Comparison of ENCODE assay signal across 11 cellular contexts in genomic region chr14:103198429-103199140, GRCh38.
A peak's percentile ranks its signal among the peaks of the same experiment; 100 is the strongest.
DNase-seq lines count a peak whose midpoint lies in the region; ATAC-seq and TF ChIP-seq lines count a peak whose summit lies in the region.
"Had no signal": no experiment of that assay in that cellular context is flagged by ENCODE, and none has a peak within 500 bp of the region (broad histone marks: within the 10 kb centered on the region; RNA-seq: fewer than 3 reads in every experiment).

No MANE protein-coding gene starts in this region.

- peak; percentile 85 for DNase-seq in HS-5 (ENCODE audit: low read depth)
- DNase-seq in mammary epithelial cell: peak; percentile 7
- peak; percentile 51 for DNase-seq in kidney glomerular epithelial cell (lab: John Stamatoyannopoulos, UW)
- DNase-seq in activated T-cell treated with anti-CD3 and anti-CD28 coated beads, Interleukin-2, amount 50 U/mL, for 72 hours: no peak
- no peak for DNase-seq in UCSD-AML1 (lab: John Stamatoyannopoulos, UW; ENCODE audit: unreplicated experiment)
- DNase-seq in NCI-H1417 treated with DMSO at 0.1 percent for 48 hours (lab: John Stamatoyannopoulos, UW): no peak
- DNase-seq: activated naive CD4-positive, alpha-beta T cell treated with anti-CD3 and anti-CD28 coated beads for 36 hours; NCI-H2227 treated with DMSO at 0.1 percent for 48 hours had no signal

- no TSS peak for BruUV-seq in mammary epithelial cell (replicated peaks; lab: Mats Ljungman, UMichigan)

- TF ChIP-seq CTCF in mammary epithelial cell (conservative IDR thresholded peaks at IDR 0.05 in 1 of 2, IDR thresholded peaks at IDR 0.05 in 1 of 2; ENCODE audit: extremely low read depth in 1 of 2, insufficient read depth in 1 of 2, low read depth in 1 of 2, low read length in 2 of 2): no peak

- no peak overlapping the region for H2AFZ ChIP-seq in mammary epithelial cell (ENCODE audit: low read depth, low read length)

- 75% methylated on average over 11 of the region's 11 CpGs for WGBS in mammary epithelial cell (ENCODE audit: low coverage, missing lambda C conversion rate)
- WGBS in thymus: 76% methylated on average over 11 of the region's 11 CpGs

- H3K27ac Mint-ChIP-seq in activated T-cell treated with anti-CD3 and anti-CD28 coated beads, Interleukin-2, amount 50 U/mL, for 72 hours: no peak overlapping the region
- H3K27ac Mint-ChIP-seq: activated naive CD4-positive, alpha-beta T cell treated with anti-CD3 and anti-CD28 coated beads for 36 hours; stimulated activated effector memory CD8-positive, alpha-beta T cell treated with anti-CD3 and anti-CD28 coated beads, Interleukin-12 subunit alpha, Interleukin-12 subunit beta, amount 100 ng/mL, for 72 hours had no signal

- no peaks in the 10 kb centered on the region for H3K36me3 Mint-ChIP-seq in activated T-cell treated with anti-CD3 and anti-CD28 coated beads, Interleukin-2, amount 50 U/mL, for 72 hours (ENCODE audit: insufficient read depth in 2 of 2)
- H3K36me3 Mint-ChIP-seq: stimulated activated effector memory CD8-positive, alpha-beta T cell treated with anti-CD3 and anti-CD28 coated beads, Interleukin-12 subunit alpha, Interleukin-12 subunit beta, amount 100 ng/mL, for 72 hours had no signal

- H3K9ac ChIP-seq in mammary epithelial cell (ENCODE audit: insufficient read depth, low read length): no peak overlapping the region

- H3K4me1 Mint-ChIP-seq in activated T-cell treated with anti-CD3 and anti-CD28 coated beads, Interleukin-2, amount 50 U/mL, for 72 hours (ENCODE audit: low read depth): no peaks in the 10 kb centered on the region
- H3K4me1 Mint-ChIP-seq: stimulated activated effector memory CD8-positive, alpha-beta T cell treated with anti-CD3 and anti-CD28 coated beads, Interleukin-12 subunit alpha, Interleukin-12 subunit beta, amount 100 ng/mL, for 72 hours had no signal

- ATAC-seq in activated T-cell treated with anti-CD3 and anti-CD28 coated beads, Interleukin-2, amount 50 U/mL, for 72 hours (replicated peaks in 1 of 2): no peak
- no peak for ATAC-seq in HG03095 (IDR thresholded peaks at IDR 0.05; ENCODE audit: unreplicated experiment)
- ATAC-seq: stimulated activated effector memory CD8-positive, alpha-beta T cell treated with anti-CD3 and anti-CD28 coated beads, Interleukin-12 subunit alpha, Interleukin-12 subunit beta, amount 100 ng/mL, for 72 hours had no signal

- in situ Hi-C loops in mammary epithelial cell (cut with MboI; ENCODE audit: low sequenced_read_pairs in 2 of 2): no loop called here

- peaks cover 0 to 2% of the 10 kb centered on the region in 2 donors for H3K9me3 Mint-ChIP-seq in activated T-cell treated with anti-CD3 and anti-CD28 coated beads, Interleukin-2, amount 50 U/mL, for 72 hours

- H3K36me3 ChIP-seq in mammary epithelial cell (ENCODE audit: insufficient read depth, low read length) (no peaks in the 10 kb centered on the region), thymus (ENCODE audit: control insufficient read depth, insufficient read depth) (no peaks in the 10 kb centered on the region)

- intact Hi-C loops in mammary epithelial cell (cut with micrococcal nuclease): no loop called here

- dilution Hi-C loops in mammary epithelial cell (cut with HindIII; ENCODE audit: low sequenced_read_pairs): no loop called here

- peaks cover 2% of the 10 kb centered on the region for H3K27me3 ChIP-seq in mammary epithelial cell (ENCODE audit: insufficient read depth, low read length)
- no peaks in the 10 kb centered on the region for H3K27me3 ChIP-seq in thymus (ENCODE audit: control insufficient read depth, insufficient read depth)

- H3K4me2 ChIP-seq in mammary epithelial cell (ENCODE audit: insufficient read depth, low read depth, low read length): no peak overlapping the region

- no peak overlapping the region for H3K4me3 Mint-ChIP-seq in activated T-cell treated with anti-CD3 and anti-CD28 coated beads, Interleukin-2, amount 50 U/mL, for 72 hours
- H3K4me3 Mint-ChIP-seq: activated naive CD4-positive, alpha-beta T cell treated with anti-CD3 and anti-CD28 coated beads for 36 hours; stimulated activated effector memory CD8-positive, alpha-beta T cell treated with anti-CD3 and anti-CD28 coated beads, Interleukin-12 subunit alpha, Interleukin-12 subunit beta, amount 100 ng/mL, for 72 hours had no signal

- H3K9me3 ChIP-seq in mammary epithelial cell (replicated peaks; ENCODE audit: insufficient read depth, low read length): no peaks in the 10 kb centered on the region
- H3K9me3 ChIP-seq in thymus (ENCODE audit: control insufficient read depth): no peaks in the 10 kb centered on the region

- CTCF ChIA-PET in mammary epithelial cell (lab: Charles Lee; ENCODE audit: low non-redundant PET): no interaction called here

- no peak overlapping the region for H3K27ac ChIP-seq in mammary epithelial cell (ENCODE audit: insufficient read depth, low read depth, low read length)
- peak overlapping the region; percentile 54 for H3K27ac ChIP-seq in thymus (ENCODE audit: low read depth)

- peaks cover 8% of the 10 kb centered on the region for H3K27me3 Mint-ChIP-seq in activated T-cell treated with anti-CD3 and anti-CD28 coated beads, Interleukin-2, amount 50 U/mL, for 72 hours (ENCODE audit: low read depth)

- H3K79me2 ChIP-seq in mammary epithelial cell (ENCODE audit: insufficient read depth, low read length): no peaks in the 10 kb centered on the region

- H3K4me3 ChIP-seq in mammary epithelial cell (replicated peaks in 1 of 3; ENCODE audit: insufficient read depth in 1 of 3, low read depth in 2 of 3, low read length in 3 of 3) (no peak overlapping the region), thymus (ENCODE audit: low read length) (no peak overlapping the region)

- no peaks in the 10 kb centered on the region for H3K4me1 ChIP-seq in mammary epithelial cell (ENCODE audit: insufficient read depth, low read length)
- no peaks in the 10 kb centered on the region for H3K4me1 ChIP-seq in thymus (ENCODE audit: control insufficient read depth, insufficient read depth, low read length)

- no peaks in the 10 kb centered on the region for H4K20me1 ChIP-seq in mammary epithelial cell (ENCODE audit: insufficient read depth, low read length)

Comparison
In these comparisons a context has a peak if more than half of its experiments do, and no peak if none do; other contexts are left out.
1. DNase-seq: peak in HS-5 (single experiment), mammary epithelial cell (single experiment) and kidney glomerular epithelial cell (single experiment); none in activated T-cell treated with anti-CD3 and anti-CD28 coated beads, Interleukin-2, amount 50 U/mL, for 72 hours (0 of 2), UCSD-AML1 (single experiment) and NCI-H1417 treated with DMSO at 0.1 percent for 48 hours (single experiment).